Comparison of ENCODE assay signal across 14 cellular contexts in the genomic region with DNA sequence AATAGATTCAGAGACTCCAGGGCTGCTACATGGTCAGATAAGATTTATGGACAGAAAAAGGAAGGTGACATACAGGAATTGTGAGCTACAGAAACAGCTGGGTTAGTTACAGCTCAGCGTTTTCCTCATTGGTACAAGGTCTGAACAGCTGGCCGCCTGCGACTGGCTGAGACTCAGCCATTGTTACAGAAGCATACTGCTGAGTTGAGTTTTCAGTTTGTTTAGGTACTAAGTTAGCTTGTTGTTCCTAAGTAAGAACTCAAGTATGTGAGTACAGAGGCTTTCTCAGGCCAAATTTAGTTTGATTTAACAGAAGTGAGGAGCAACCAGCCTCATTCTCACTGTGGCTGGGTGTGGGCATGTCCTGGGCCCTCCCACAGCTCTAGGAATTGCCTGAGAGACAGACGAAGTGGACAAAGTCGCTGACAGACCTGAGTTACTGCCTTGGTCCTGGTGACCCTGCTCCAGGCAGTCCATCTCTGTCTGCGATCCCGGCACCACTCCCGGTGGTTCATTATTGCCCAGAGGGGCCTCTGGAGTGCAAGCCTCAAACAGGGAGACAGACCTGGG. TPM values are rescaled to one million over a fixed set of nuclear protein-coding genes. Genes with fewer than 3 reads are reported as not detected.
A peak's percentile ranks its signal among the peaks of the same experiment; 100 is the strongest.
DNase-seq lines count a peak whose midpoint lies in the region; ATAC-seq, FAIRE-seq and TF ChIP-seq lines count a peak whose summit lies in the region.
"Had no signal": no experiment of that assay in that cellular context is flagged by ENCODE, and none has a peak within 500 bp of the region (broad histone marks: within the 10 kb centered on the region; RNA-seq: fewer than 3 reads in every experiment).

No MANE protein-coding gene starts in this region.

- H3K79me2 ChIP-seq in ACC112 (ENCODE audit: control insufficient read depth, insufficient read depth, low read length, unreplicated experiment) (no peaks in the 10 kb centered on the region), astrocyte (ENCODE audit: insufficient read depth, low read length) (no peaks in the 10 kb centered on the region)

- no peak overlapping the region for H3K4me3 Mint-ChIP-seq in astrocyte (ENCODE audit: unreplicated experiment)
- H3K4me3 Mint-ChIP-seq: naive B cell had no signal

- H3K4me3 ChIP-seq in ACC112 (ENCODE audit: low read depth, low read length) (no peak overlapping the region), astrocyte (ENCODE audit: insufficient read depth, low read depth, low read length) (no peak overlapping the region), right atrium auricular region (no peak overlapping the region), ovary (no peak overlapping the region)

- peaks cover 2% of the 10 kb centered on the region for H3K27me3 Mint-ChIP-seq in astrocyte (ENCODE audit: low read depth, unreplicated experiment)

- WGBS in ovary, 3 donors: 21 to 30% (median 23%) methylated on average over 8 of the region's 8 CpGs

- no peak for FAIRE-seq in astrocyte (lab: Jason Lieb, UNC)
- FAIRE-seq: G401.6 had no signal

- TF ChIP-seq CTCF in astrocyte (IDR thresholded peaks at IDR 0.05; ENCODE audit: insufficient read depth, low read depth, low read length) (no peak), right atrium auricular region (IDR thresholded peaks at IDR 0.05) (no peak), ovary (IDR thresholded peaks at IDR 0.05) (no peak)

- H3K9ac ChIP-seq in astrocyte (ENCODE audit: low read length): no peak overlapping the region

- H3K27me3 ChIP-seq in ACC112 (ENCODE audit: insufficient read depth, low read length): no peaks in the 10 kb centered on the region
- peaks cover 7% of the 10 kb centered on the region for H3K27me3 ChIP-seq in astrocyte (ENCODE audit: insufficient read depth, low read length)
- no peaks in the 10 kb centered on the region for H3K27me3 ChIP-seq in right atrium auricular region
- H3K27me3 ChIP-seq in ovary: no peaks in the 10 kb centered on the region

- TF ChIP-seq EP300 in ovary (IDR thresholded peaks at IDR 0.05): no peak

- H3K27ac ChIP-seq in ACC112 (ENCODE audit: low read depth, low read length): no peak overlapping the region
- no peak overlapping the region for H3K27ac ChIP-seq in astrocyte (ENCODE audit: low read depth, low read length)
- H3K27ac ChIP-seq in right atrium auricular region: peak overlapping the region; percentile 57 to 71
- peak overlapping the region; percentile 37 to 66 for H3K27ac ChIP-seq in ovary

- H3K9me3 Mint-ChIP-seq in astrocyte (ENCODE audit: unreplicated experiment): no peaks in the 10 kb centered on the region
- H3K9me3 Mint-ChIP-seq: naive B cell had no signal

- H3K4me2 ChIP-seq in astrocyte (ENCODE audit: low read length): no peak overlapping the region

- no peaks in the 10 kb centered on the region for H3K36me3 Mint-ChIP-seq in astrocyte (ENCODE audit: low read depth, unreplicated experiment)
- H3K36me3 Mint-ChIP-seq: naive B cell had no signal

- H3K4me1 Mint-ChIP-seq in astrocyte (ENCODE audit: low read depth, unreplicated experiment): peaks cover 20% of the 10 kb centered on the region

- intact Hi-C loops in ovary (cut with DNase I): no loop called here

- H3K27ac Mint-ChIP-seq in astrocyte (ENCODE audit: unreplicated experiment): no peak overlapping the region

- no peak for TF ChIP-seq POLR2A in ovary (IDR thresholded peaks at IDR 0.05)

- ATAC-seq in GM18870 (IDR thresholded peaks at IDR 0.05; ENCODE audit: unreplicated experiment) (no peak), GM21526 (IDR thresholded peaks at IDR 0.05; ENCODE audit: low FRiP score, unreplicated experiment) (no peak)

- peaks cover 38% of the 10 kb centered on the region for H3K4me1 ChIP-seq in ACC112 (ENCODE audit: control insufficient read depth, insufficient read depth, low read length, unreplicated experiment)
- H3K4me1 ChIP-seq in astrocyte (ENCODE audit: insufficient read depth, low read length): peaks cover 6% of the 10 kb centered on the region
- peaks cover 0 to 24% of the 10 kb centered on the region in 2 donors for H3K4me1 ChIP-seq in right atrium auricular region
- H3K4me1 ChIP-seq in ovary (ENCODE audit: insufficient read depth): peaks cover 21% of the 10 kb centered on the region

- no peaks in the 10 kb centered on the region for H4K20me1 ChIP-seq in astrocyte (ENCODE audit: insufficient read depth, low read length)

- H3K36me3 ChIP-seq in ACC112 (ENCODE audit: insufficient read depth, low read length) (no peaks in the 10 kb centered on the region), astrocyte (ENCODE audit: insufficient read depth, low read length) (no peaks in the 10 kb centered on the region), right atrium auricular region (no peaks in the 10 kb centered on the region), ovary (no peaks in the 10 kb centered on the region)

- H2AFZ ChIP-seq in ACC112 (ENCODE audit: low read length, unreplicated experiment) (peak overlapping the region; percentile 2), astrocyte (ENCODE audit: low read depth, low read length) (peak overlapping the region; percentile 16)

- DNase-seq in astrocyte (ENCODE audit: low read depth): no peak
- peak; percentile 74 for DNase-seq in right atrium auricular region (ENCODE audit: low spot score)
- peak in 2 of 5 donors; percentile 19 to 56 for DNase-seq in ovary
- no peak for DNase-seq in NCI-H69 (lab: John Stamatoyannopoulos, UW)
- DNase-seq in COLO829 (ENCODE audit: low spot score): no peak
- DNase-seq: activated CD4-positive, alpha-beta T cell treated with anti-CD3 and anti-CD28 coated beads for 48 hours; erythroblast; naive B cell; NCI-H187 treated with DMSO at 0.1 percent for 48 hours; SHP77 treated with DMSO at 0.1 percent for 48 hours had no signal

- no peaks in the 10 kb centered on the region for H3K9me3 ChIP-seq in astrocyte (ENCODE audit: insufficient read depth, low read depth, low read length)
- H3K9me3 ChIP-seq in right atrium auricular region: no peaks in the 10 kb centered on the region
- H3K9me3 ChIP-seq in ovary: no peaks in the 10 kb centered on the region

RNA-seq across cellular contexts. Expression of a gene that starts 27.8 kb away (rescaled TPM):
- total RNA-seq in astrocyte (161 and 173 TPM in 2 replicates), right atrium auricular region (100 to 1,000 TPM; 471 to 664 TPM), ovary (1,000 to 10,000 TPM in 2 of 7 donors, 100 to 1,000 TPM in 5; 315 to 1,363 (median 467) TPM)
- 100 to 1,000 TPM; 200 to 275 TPM for polyA plus RNA-seq in ovary

Comparison
In these comparisons a context has a peak if more than half of its experiments do, and no peak if none do; other contexts are left out.
1. H3K27ac ChIP-seq: peak in right atrium auricular region (2 of 2) and ovary (2 of 2); none in ACC112 (single experiment) and astrocyte (single experiment).